ENCODE assay signal across 12 cellular contexts in genomic region chr5:969421-969839, GRCh38. TPM values are rescaled to one million over a fixed set of nuclear protein-coding genes. Genes with fewer than 3 reads are reported as not detected.
A peak's percentile ranks its signal among the peaks of the same experiment; 100 is the strongest.
DNase-seq lines count a peak whose midpoint lies in the region; ATAC-seq and TF ChIP-seq lines count a peak whose summit lies in the region.
"Had no signal": no experiment of that assay in that cellular context is flagged by ENCODE, and none has a peak within 500 bp of the region (broad histone marks: within the 10 kb centered on the region; RNA-seq: fewer than 3 reads in every experiment).

No MANE protein-coding gene starts in this region.

- TF ChIP-seq CTCF in mesothelial cell of epicardium (IDR thresholded peaks at IDR 0.05; ENCODE audit: unreplicated experiment): no peak

- ATAC-seq in HG02885 (IDR thresholded peaks at IDR 0.05; ENCODE audit: poor library complexity, unreplicated experiment): no peak
- ATAC-seq: GM23338 had no signal

- DNase-seq in DMS 273 (lab: John Stamatoyannopoulos, UW; ENCODE audit: unreplicated experiment) (peak; percentile 89), NCI-H2171 (lab: John Stamatoyannopoulos, UW) (peak; percentile 73), epidermal melanocyte (ENCODE audit: insufficient read length, low spot score) (peak; percentile 30), mesothelial cell of epicardium (ENCODE audit: low spot score in 2 of 2, unreplicated experiment in 2 of 2) (no peak), Ammon's horn (ENCODE audit: low spot score) (no peak), NCI-H526 treated with DMSO at 0.1 percent for 48 hours (lab: John Stamatoyannopoulos, UW) (no peak), SHP77 treated with DMSO at 0.1 percent for 48 hours (lab: John Stamatoyannopoulos, UW) (no peak)
- DNase-seq: activated T-cell treated with anti-CD3 and anti-CD28 coated beads, Interleukin-2, amount 50 U/mL, for 1 hour; caudate nucleus had no signal

- H3K36me3 Mint-ChIP-seq in mesothelial cell of epicardium: no peaks in the 10 kb centered on the region

- H3K27me3 Mint-ChIP-seq in mesothelial cell of epicardium (ENCODE audit: low read depth): peaks cover 52% of the 10 kb centered on the region

- H3K27ac Mint-ChIP-seq in mesothelial cell of epicardium: peak overlapping the region; percentile 67
- H3K27ac Mint-ChIP-seq: GM23338 had no signal

- H3K4me3 Mint-ChIP-seq in mesothelial cell of epicardium: no peak overlapping the region
- H3K4me3 Mint-ChIP-seq: GM23338 had no signal

- peaks cover 18% of the 10 kb centered on the region for H3K9me3 Mint-ChIP-seq in mesothelial cell of epicardium

- H3K4me1 Mint-ChIP-seq in mesothelial cell of epicardium: peaks cover 20% of the 10 kb centered on the region
- H3K4me1 Mint-ChIP-seq: GM23338 had no signal

RNA-seq across cellular contexts. Expression of gene NKD2, which starts 39.2 kb away (rescaled TPM):
- total RNA-seq in mesothelial cell of epicardium: 52.8 to 65.1 TPM (median 63.4 TPM) in 3 replicates
- total RNA-seq: epithelial cell of proximal tubule had no signal

Comparison
In these comparisons a context has a peak if more than half of its experiments do, and no peak if none do; other contexts are left out.
1. DNase-seq: peak in DMS 273 (single experiment), NCI-H2171 (single experiment) and epidermal melanocyte (single experiment); none in mesothelial cell of epicardium (0 of 2), Ammon's horn (single experiment), NCI-H526 treated with DMSO at 0.1 percent for 48 hours (single experiment) and SHP77 treated with DMSO at 0.1 percent for 48 hours (single experiment).